14 cellular contexts compared by ENCODE assay signal in genomic region chr20:36924167-36925045, GRCh38. TPM values are rescaled to one million over a fixed set of nuclear protein-coding genes. Genes with fewer than 3 reads are reported as not detected.
DNase-seq lines count a peak whose midpoint lies in the region; ATAC-seq and TF ChIP-seq lines count a peak whose summit lies in the region.
"Had no signal": no experiment of that assay in that cellular context is flagged by ENCODE, and none has a peak within 500 bp of the region (broad histone marks: within the 10 kb centered on the region; RNA-seq: fewer than 3 reads in every experiment).

No MANE protein-coding gene starts in this region.

- H3K9me3 ChIP-seq in Karpas-422 (ENCODE audit: low read length), result no peaks in the 10 kb centered on the region
- H3K9me3 ChIP-seq in esophagus squamous epithelium, result no peaks in the 10 kb centered on the region
- H3K9me3 ChIP-seq: thyroid gland had no signal

- H3K4me1 Mint-ChIP-seq in T-helper 1 cell treated with Interleukin-12 subunit alpha and Interleukin-12 subunit beta and Interleukin-4 antibody, amounts not matched to agents 30 μg/mL and 1 μg/mL, for 36 hours (ENCODE audit: low read depth), result no peaks in the 10 kb centered on the region
- H3K4me1 Mint-ChIP-seq in activated naive CD8-positive, alpha-beta T cell treated with anti-CD3 and anti-CD28 coated beads, Interleukin-2, amount 10 ng/mL, durations not matched to agents 7 days and 5 days, result peaks cover 15% of the 10 kb centered on the region
- H3K4me1 Mint-ChIP-seq in natural killer cell treated with Interleukin-12 subunit alpha and Interleukin-12 subunit beta and Interleukin-15 and Interleukin-18, amount 100 ng/mL, for 72 hours (ENCODE audit: low read depth in 2 of 2), result peaks cover 4 to 11% of the 10 kb centered on the region in 2 donors

- H3K36me3 ChIP-seq in Karpas-422 (ENCODE audit: insufficient read depth, low read length) (peaks cover 7% of the 10 kb centered on the region; the same call in 1 of the 2 replicates), esophagus squamous epithelium (peaks cover 0 to 95% (median 48%) of the 10 kb centered on the region in 3 donors)

- POLR2A ChIA-PET in activated naive CD8-positive, alpha-beta T cell treated with anti-CD3 and anti-CD28 coated beads, Interleukin-2, amount 10 ng/mL, durations not matched to agents 7 days and 5 days (lab: Charles Lee), result interaction anchor here (0.6 to 1.3 kb wide), 4 partner anchors 14 to 101 kb away, joined by 3 to 5 read pairs (median 4); no protein-coding TSS in a partner anchor

- H3K36me3 Mint-ChIP-seq in T-helper 1 cell treated with Interleukin-12 subunit alpha and Interleukin-12 subunit beta and Interleukin-4 antibody, amounts not matched to agents 30 μg/mL and 1 μg/mL, for 36 hours (ENCODE audit: low read depth), result peaks cover 36% of the 10 kb centered on the region
- peaks cover 36% of the 10 kb centered on the region for H3K36me3 Mint-ChIP-seq in activated naive CD8-positive, alpha-beta T cell treated with anti-CD3 and anti-CD28 coated beads, Interleukin-2, amount 10 ng/mL, durations not matched to agents 7 days and 5 days
- H3K36me3 Mint-ChIP-seq in natural killer cell treated with Interleukin-12 subunit alpha and Interleukin-12 subunit beta and Interleukin-15 and Interleukin-18, amount 100 ng/mL, for 72 hours, result peaks cover 15% of the 10 kb centered on the region

- ATAC-seq in activated naive CD8-positive, alpha-beta T cell treated with anti-CD3 and anti-CD28 coated beads, Interleukin-2, amount 10 ng/mL, durations not matched to agents 7 days and 5 days (ENCODE audit: low read depth), result no peak
- ATAC-seq in natural killer cell treated with Interleukin-12 subunit alpha and Interleukin-12 subunit beta and Interleukin-15 and Interleukin-18, amount 100 ng/mL, for 72 hours, result no peak
- ATAC-seq in HG02623 (IDR thresholded peaks at IDR 0.05; ENCODE audit: unreplicated experiment), result no peak
- ATAC-seq in HG03457 (IDR thresholded peaks at IDR 0.05; ENCODE audit: unreplicated experiment), result no peak
- ATAC-seq: Right ventricle myocardium inferior had no signal

- DNase-seq in T-helper 1 cell (no peak), Karpas-422 (peak; percentile 28), esophagus squamous epithelium (lab: John Stamatoyannopoulos, UW) (no peak)
- no peak for DNase-seq in activated naive CD8-positive, alpha-beta T cell treated with anti-CD3 and anti-CD28 coated beads, Interleukin-2, amount 10 ng/mL, durations not matched to agents 7 days and 5 days
- no peak for DNase-seq in natural killer cell treated with Interleukin-12 subunit alpha and Interleukin-12 subunit beta and Interleukin-15 and Interleukin-18, amount 100 ng/mL, for 72 hours (ENCODE audit: low spot score)
- DNase-seq: activated effector memory CD4-positive, alpha-beta T cell treated with Interleukin-2 at 50 U/mL for 16 hours; caudate nucleus; NCI-H524 treated with DMSO at 0.1 percent for 48 hours; thyroid gland had no signal

- H3K27me3 Mint-ChIP-seq in T-helper 1 cell treated with Interleukin-12 subunit alpha and Interleukin-12 subunit beta and Interleukin-4 antibody, amounts not matched to agents 30 μg/mL and 1 μg/mL, for 36 hours (ENCODE audit: low read depth), result no peaks in the 10 kb centered on the region
- H3K27me3 Mint-ChIP-seq in activated naive CD8-positive, alpha-beta T cell treated with anti-CD3 and anti-CD28 coated beads, Interleukin-2, amount 10 ng/mL, durations not matched to agents 7 days and 5 days, result no peaks in the 10 kb centered on the region
- H3K27me3 Mint-ChIP-seq in natural killer cell treated with Interleukin-12 subunit alpha and Interleukin-12 subunit beta and Interleukin-15 and Interleukin-18, amount 100 ng/mL, for 72 hours, result no peaks in the 10 kb centered on the region

- no peak overlapping the region for H3K27ac ChIP-seq in Karpas-422 (ENCODE audit: low read length)
- H3K27ac ChIP-seq in esophagus squamous epithelium, result no peak overlapping the region
- H3K27ac ChIP-seq: thyroid gland had no signal

- no peaks in the 10 kb centered on the region for H3K9me3 Mint-ChIP-seq in T-helper 1 cell treated with Interleukin-12 subunit alpha and Interleukin-12 subunit beta and Interleukin-4 antibody, amounts not matched to agents 30 μg/mL and 1 μg/mL, for 36 hours
- no peaks in the 10 kb centered on the region for H3K9me3 Mint-ChIP-seq in activated naive CD8-positive, alpha-beta T cell treated with anti-CD3 and anti-CD28 coated beads, Interleukin-2, amount 10 ng/mL, durations not matched to agents 7 days and 5 days
- H3K9me3 Mint-ChIP-seq in natural killer cell treated with Interleukin-12 subunit alpha and Interleukin-12 subunit beta and Interleukin-15 and Interleukin-18, amount 100 ng/mL, for 72 hours, result no peaks in the 10 kb centered on the region

- WGBS in esophagus squamous epithelium, 2 donors, result 80 to 89% methylated on average over 6 to 9 of the region's 9 CpGs

- no peaks in the 10 kb centered on the region for H4K20me1 ChIP-seq in Karpas-422 (ENCODE audit: insufficient read depth, low read depth, low read length)

- peak overlapping the region; percentile 32 for H3K27ac Mint-ChIP-seq in T-helper 1 cell treated with Interleukin-12 subunit alpha and Interleukin-12 subunit beta and Interleukin-4 antibody, amounts not matched to agents 30 μg/mL and 1 μg/mL, for 36 hours
- peak overlapping the region; percentile 12 for H3K27ac Mint-ChIP-seq in activated naive CD8-positive, alpha-beta T cell treated with anti-CD3 and anti-CD28 coated beads, Interleukin-2, amount 10 ng/mL, durations not matched to agents 7 days and 5 days
- H3K27ac Mint-ChIP-seq in natural killer cell treated with Interleukin-12 subunit alpha and Interleukin-12 subunit beta and Interleukin-15 and Interleukin-18, amount 100 ng/mL, for 72 hours, result peak overlapping the region; percentile 43 to 71

- no peak overlapping the region for H3K4me2 ChIP-seq in Karpas-422 (ENCODE audit: low read depth, low read length, poor library complexity, severe bottlenecking)

- H3K4me3 ChIP-seq in Karpas-422 (ENCODE audit: low read length) (no peak overlapping the region), esophagus squamous epithelium (no peak overlapping the region)
- H3K4me3 ChIP-seq: thyroid gland had no signal

- intact Hi-C loops in esophagus squamous epithelium (cut with DNase I), result no loop called here

- no peaks in the 10 kb centered on the region for H3K79me2 ChIP-seq in Karpas-422 (ENCODE audit: low read length)

- no peaks in the 10 kb centered on the region for H3K4me1 ChIP-seq in Karpas-422 (ENCODE audit: low read length)
- H3K4me1 ChIP-seq in esophagus squamous epithelium, result peaks cover 0 to 12% (median 0%) of the 10 kb centered on the region in 3 donors
- H3K4me1 ChIP-seq: thyroid gland had no signal

- H3K27me3 ChIP-seq in Karpas-422 (ENCODE audit: low read length) (no peaks in the 10 kb centered on the region), esophagus squamous epithelium (no peaks in the 10 kb centered on the region)
- H3K27me3 ChIP-seq: thyroid gland had no signal

- TF ChIP-seq CTCF in esophagus squamous epithelium (IDR thresholded peaks at IDR 0.05), result no peak

- no peak overlapping the region for H3K9ac ChIP-seq in Karpas-422 (ENCODE audit: low read length)

- no peak overlapping the region for H2AFZ ChIP-seq in Karpas-422 (ENCODE audit: low read length)

- H3K9me2 ChIP-seq in Karpas-422 (replicated peaks; ENCODE audit: insufficient read depth, low read length), result no peaks in the 10 kb centered on the region

- TF ChIP-seq POLR2A in esophagus squamous epithelium (IDR thresholded peaks at IDR 0.05), result no peak

- no peak overlapping the region for H3K4me3 Mint-ChIP-seq in T-helper 1 cell treated with Interleukin-12 subunit alpha and Interleukin-12 subunit beta and Interleukin-4 antibody, amounts not matched to agents 30 μg/mL and 1 μg/mL, for 36 hours
- H3K4me3 Mint-ChIP-seq in activated naive CD8-positive, alpha-beta T cell treated with anti-CD3 and anti-CD28 coated beads, Interleukin-2, amount 10 ng/mL, durations not matched to agents 7 days and 5 days, result no peak overlapping the region
- H3K4me3 Mint-ChIP-seq in natural killer cell treated with Interleukin-12 subunit alpha and Interleukin-12 subunit beta and Interleukin-15 and Interleukin-18, amount 100 ng/mL, for 72 hours, result no peak overlapping the region

RNA-seq across cellular contexts. Expression of gene SAMHD1, which starts 27.1 kb away (rescaled TPM):
- 26.4 and 28.7 TPM in 2 replicates for total RNA-seq in Karpas-422 (2014; rRNA removed; shearing (Covaris generic); ENCODE audit: low replicate concordance)
- 100 to 1,000 TPM; 222 to 229 TPM for total RNA-seq in activated naive CD8-positive, alpha-beta T cell treated with anti-CD3 and anti-CD28 coated beads, Interleukin-2, amount 10 ng/mL, durations not matched to agents 7 days and 5 days
- 10 to 100 TPM; 74.9 to 86.0 TPM for total RNA-seq in natural killer cell treated with Interleukin-12 subunit alpha and Interleukin-12 subunit beta and Interleukin-15 and Interleukin-18, amount 100 ng/mL, for 72 hours
- total RNA-seq in esophagus squamous epithelium, result 100 to 1,000 TPM in 2 of 4 donors, 10 to 100 TPM in 2; 17.0 to 212 (median 66.0) TPM

RNA-seq across cellular contexts. Expression of gene TLDC2, which starts 48.5 kb away (rescaled TPM):
- 0.69 TPM in 1 of 2 replicates, not detected in the other for total RNA-seq in Karpas-422 (2014; rRNA removed; shearing (Covaris generic); ENCODE audit: low replicate concordance)
- total RNA-seq in activated naive CD8-positive, alpha-beta T cell treated with anti-CD3 and anti-CD28 coated beads, Interleukin-2, amount 10 ng/mL, durations not matched to agents 7 days and 5 days, result not detected
- under 1 TPM in 1 of 2 donors, not detected in 1; 0.39 TPM for total RNA-seq in natural killer cell treated with Interleukin-12 subunit alpha and Interleukin-12 subunit beta and Interleukin-15 and Interleukin-18, amount 100 ng/mL, for 72 hours
- total RNA-seq in esophagus squamous epithelium, result 1 to 10 TPM in 1 of 4 donors, under 1 TPM in 1, not detected in 2; 0.53 to 1.1 TPM
- total RNA-seq: myocyte, Right ventricle myocardium inferior had no signal
